13 cellular contexts compared by ENCODE assay signal in genomic region chr6:2237001-2237400, GRCh38. TPM values are rescaled to one million over a fixed set of nuclear protein-coding genes. Genes with fewer than 3 reads are reported as not detected.
A peak's percentile ranks its signal among the peaks of the same experiment; 100 is the strongest.
DNase-seq lines count a peak whose midpoint lies in the region; ATAC-seq and TF ChIP-seq lines count a peak whose summit lies in the region.
"Had no signal": no experiment of that assay in that cellular context is flagged by ENCODE, and none has a peak within 500 bp of the region (broad histone marks: within the 10 kb centered on the region; RNA-seq: fewer than 3 reads in every experiment).

No MANE protein-coding gene starts in this region.

- H3K27me3 ChIP-seq in PC-3 (ENCODE audit: low read length), result no peaks in the 10 kb centered on the region
- H3K27me3 ChIP-seq: cardiac muscle cell, upper lobe of left lung had no signal

- peaks cover 4% of the 10 kb centered on the region for H3K4me1 Mint-ChIP-seq in glutamatergic neuron (ENCODE audit: low read depth, unreplicated experiment)

- 0 out of 2 replicates have a peak, but pooled peaks cover 1% of the 10 kb centered on the region for H4K20me1 ChIP-seq in PC-3 (ENCODE audit: low read length)

- H3K9me3 ChIP-seq in PC-3 (ENCODE audit: low read length), result no peaks in the 10 kb centered on the region
- H3K9me3 ChIP-seq: upper lobe of left lung had no signal

- H3K27me3 Mint-ChIP-seq in glutamatergic neuron (ENCODE audit: unreplicated experiment), result peaks cover 3% of the 10 kb centered on the region
- H3K27me3 Mint-ChIP-seq: progenitor cell of endocrine pancreas had no signal

- no peaks in the 10 kb centered on the region for H3K36me3 ChIP-seq in PC-3 (ENCODE audit: low read depth, low read length)
- H3K36me3 ChIP-seq: cardiac muscle cell, upper lobe of left lung had no signal

- intact Hi-C loops in PC-3 (cut with micrococcal nuclease), result no loop called here

- H3K4me3 ChIP-seq in PC-3 (ENCODE audit: low read length), result peak overlapping the region; percentile 5; the same call in 1 of the 2 replicates
- H3K4me3 ChIP-seq: cardiac muscle cell, lung, upper lobe of left lung had no signal

- POLR2A ChIA-PET in PC-3 (lab: Charles Lee; ENCODE audit: unreplicated experiment), result no interaction called here

- peak; percentile 84 for DNase-seq in EL
- peak; percentile 99 for DNase-seq in PC-3
- DNase-seq in dermis microvascular lymphatic vessel endothelial cell (ENCODE audit: low read depth in 2 of 2), result peak; percentile 5 to 82
- peak; percentile 45 for DNase-seq in renal cortical epithelial cell (ENCODE audit: low read depth)
- no peak for DNase-seq in glutamatergic neuron
- no peak for DNase-seq in stimulated activated CD4-positive, alpha-beta T cell treated with anti-CD3 and anti-CD28 coated beads, Interleukin-4, amount 100 ng/mL, for 4 hours
- DNase-seq: DMS53, NCI-H1694, upper lobe of left lung had no signal

- H3K36me3 Mint-ChIP-seq in glutamatergic neuron (ENCODE audit: unreplicated experiment), result no peaks in the 10 kb centered on the region

- BruUV-seq in PC-3 (replicated peaks; lab: Mats Ljungman, UMichigan), result no TSS peak

- peak overlapping the region; percentile 80 for H3K27ac ChIP-seq in PC-3 (ENCODE audit: low read length)
- H3K27ac ChIP-seq: cardiac muscle cell, upper lobe of left lung had no signal

- peak; percentile 95 for ATAC-seq in PC-3
- no peak for ATAC-seq in GM19351 (IDR thresholded peaks at IDR 0.05; ENCODE audit: unreplicated experiment)

- H3K4me3 Mint-ChIP-seq in glutamatergic neuron (ENCODE audit: unreplicated experiment), result no peak overlapping the region

- H3K4me2 ChIP-seq in PC-3 (ENCODE audit: low read length), result peak overlapping the region; percentile 45

- no peak overlapping the region for H3K27ac Mint-ChIP-seq in glutamatergic neuron (ENCODE audit: unreplicated experiment)
- H3K27ac Mint-ChIP-seq: progenitor cell of endocrine pancreas had no signal

- H3K79me2 ChIP-seq in PC-3 (ENCODE audit: low read length), result peaks cover 92% of the 10 kb centered on the region

- H3F3A ChIP-seq in PC-3 (ENCODE audit: low read length, unreplicated experiment), result no peaks in the 10 kb centered on the region

- peaks cover 31% of the 10 kb centered on the region for H3K4me1 ChIP-seq in PC-3 (ENCODE audit: insufficient read depth, low read length)
- H3K4me1 ChIP-seq: upper lobe of left lung had no signal

- peak overlapping the region; percentile 35 for H3K9ac ChIP-seq in PC-3 (ENCODE audit: low read length)

- H2AFZ ChIP-seq in PC-3 (ENCODE audit: low read length), result no peak overlapping the region

- CTCF ChIA-PET in PC-3 (lab: Charles Lee), result interaction anchor here (1.5 kb wide), 1 partner anchor 28 kb away, joined by 8 read pairs; no protein-coding TSS in a partner anchor

- H3K9me3 Mint-ChIP-seq in glutamatergic neuron (ENCODE audit: unreplicated experiment), result no peaks in the 10 kb centered on the region

- no peak for TF ChIP-seq CTCF in PC-3 (conservative IDR thresholded peaks at IDR 0.05; ENCODE audit: low read depth, low read length)
- TF ChIP-seq CTCF in glutamatergic neuron (IDR thresholded peaks at IDR 0.05; ENCODE audit: partially characterized antibody, unreplicated experiment), result no peak

- no peaks in the 10 kb centered on the region for H3K9me2 ChIP-seq in PC-3 (replicated peaks; ENCODE audit: low read length)

RNA-seq across cellular contexts. Expression of gene GMDS, which starts 8.4 kb away (rescaled TPM):
- 18.3 and 21.0 TPM in 2 replicates for total RNA-seq in PC-3 (2014; rRNA removed)
- 6.2 and 9.2 TPM in 2 replicates for total RNA-seq in dermis microvascular lymphatic vessel endothelial cell
- total RNA-seq in renal cortical epithelial cell, result 24.0 and 32.9 TPM in 2 replicates
- total RNA-seq in glutamatergic neuron (ENCODE audit: unreplicated experiment), result 8.9 TPM

Comparison
In these comparisons a context has a peak if more than half of its experiments do, and no peak if none do; other contexts are left out.
1. DNase-seq: peak in EL (single experiment), PC-3 (single experiment), dermis microvascular lymphatic vessel endothelial cell (2 of 2) and renal cortical epithelial cell (single experiment); none in glutamatergic neuron (single experiment) and stimulated activated CD4-positive, alpha-beta T cell treated with anti-CD3 and anti-CD28 coated beads, Interleukin-4, amount 100 ng/mL, for 4 hours (0 of 2).